In the genomic region with DNA sequence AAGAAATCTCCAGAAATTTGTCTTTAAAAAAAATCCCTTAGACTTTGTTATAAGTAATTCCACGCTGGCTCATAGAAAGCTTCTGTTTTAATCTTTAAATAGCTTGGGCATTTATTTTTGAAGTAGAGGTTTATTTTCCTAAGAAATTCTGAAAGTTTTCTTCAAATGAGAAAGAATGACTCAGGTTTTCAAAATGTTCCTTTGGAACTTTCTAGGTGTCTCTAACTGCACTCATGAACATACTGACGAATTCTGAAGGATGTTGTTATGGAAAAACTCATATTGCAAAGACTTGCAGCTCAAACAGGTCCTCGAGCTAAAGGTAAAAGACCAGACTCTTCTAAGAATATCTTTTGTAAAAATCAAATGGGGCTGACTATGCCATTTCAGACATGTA, we compare ENCODE assay signal across 16 cellular contexts.
"Had no signal": no experiment of that assay in that cellular context is flagged by ENCODE, and none has a peak within 500 bp of the region (broad histone marks: within the 10 kb centered on the region; RNA-seq: fewer than 3 reads in every experiment).

No MANE protein-coding gene starts in this region.

- H3K4me3 Mint-ChIP-seq: activated naive CD4-positive, alpha-beta T cell treated with anti-CD3 and anti-CD28 coated beads, Interleukin-2, amount 50 U/mL, for 24 hours; activated T-cell treated with anti-CD3 and anti-CD28 coated beads, Interleukin-2, amount 50 U/mL, for 72 hours; mesothelial cell of epicardium; nephron; stimulated activated naive CD8-positive, alpha-beta T cell treated with anti-CD3 and anti-CD28 coated beads, Interleukin-15, Interleukin-2, amounts not matched to agents 100 ng/mL and 50 ng/mL, for 24 hours had no signal

- H3K27me3 ChIP-seq: heart left ventricle, left lung, testis had no signal

- H3K36me3 Mint-ChIP-seq: activated naive CD4-positive, alpha-beta T cell treated with anti-CD3 and anti-CD28 coated beads, Interleukin-2, amount 50 U/mL, for 24 hours had no signal

- H3K4me1 Mint-ChIP-seq: activated naive CD4-positive, alpha-beta T cell treated with anti-CD3 and anti-CD28 coated beads, Interleukin-2, amount 50 U/mL, for 24 hours; mesothelial cell of epicardium had no signal

- H3K27ac Mint-ChIP-seq: activated naive CD4-positive, alpha-beta T cell treated with anti-CD3 and anti-CD28 coated beads, Interleukin-2, amount 50 U/mL, for 24 hours; activated T-cell treated with anti-CD3 and anti-CD28 coated beads, Interleukin-2, amount 50 U/mL, for 72 hours; mesothelial cell of epicardium; nephron; stimulated activated naive CD8-positive, alpha-beta T cell treated with anti-CD3 and anti-CD28 coated beads, Interleukin-15, Interleukin-2, amounts not matched to agents 100 ng/mL and 50 ng/mL, for 24 hours had no signal

- H3K36me3 ChIP-seq: heart left ventricle, left lung had no signal

- H3K4me3 ChIP-seq: heart left ventricle, left lung, SK-N-MC, skin epidermis, testis had no signal

- DNase-seq: activated CD4-positive, alpha-beta T cell treated with anti-CD3 and anti-CD28 coated beads, Interleukin-2, amount 50 U/mL, for 4 hours; activated effector memory CD4-positive, alpha-beta T cell treated with anti-CD3 and anti-CD28 coated beads, Interleukin-2, amount 50 U/mL, for 16 hours; activated T-cell treated with anti-CD3 and anti-CD28 coated beads, Interleukin-2, amount 50 U/mL, for 72 hours; effector memory CD4-positive, alpha-beta T cell; foreskin melanocyte; heart left ventricle; left lung; occipital lobe; retina; testis had no signal

- H3K4me1 ChIP-seq: heart left ventricle, left lung, testis had no signal

- H3K9me3 ChIP-seq: testis had no signal

- H3K27ac ChIP-seq: heart left ventricle, left lung, SK-N-MC, skin epidermis, testis had no signal
